15 cellular contexts compared by ENCODE assay signal in genomic region chr11:123584737-123585136, GRCh38.
DNase-seq lines count a peak whose midpoint lies in the region; ATAC-seq, FAIRE-seq and TF ChIP-seq lines count a peak whose summit lies in the region.
"Had no signal": no experiment of that assay in that cellular context is flagged by ENCODE, and none has a peak within 500 bp of the region (broad histone marks: within the 10 kb centered on the region; RNA-seq: fewer than 3 reads in every experiment).

No MANE protein-coding gene starts in this region.

- peaks cover 0 to 6% (median 0%) of the 10 kb centered on the region in 11 experiments; a peak in 1 of 22 replicates for H3K36me3 ChIP-seq in BLaER1 treated with 17β-estradiol and CSF1 and Interleukin-3, amounts not matched to agents 10 nM and 100 nM
- no peaks in the 10 kb centered on the region for H3K36me3 ChIP-seq in ovary

- H4K20me1 ChIP-seq in BLaER1 treated with 17β-estradiol and CSF1 and Interleukin-3, amounts not matched to agents 10 nM and 100 nM = peaks cover 0 to 36% (median 8%) of the 10 kb centered on the region in 11 experiments; a peak in 12 of 22 replicates

- H3K27me3 ChIP-seq in BLaER1 treated with 17β-estradiol and CSF1 and Interleukin-3, amounts not matched to agents 10 nM and 100 nM = no peaks in the 10 kb centered on the region
- no peaks in the 10 kb centered on the region for H3K27me3 ChIP-seq in ovary

- H3K9ac ChIP-seq in BLaER1 treated with 17β-estradiol and CSF1 and Interleukin-3, amounts not matched to agents 10 nM and 100 nM = no peak overlapping the region

- no peak for FAIRE-seq in A549 (lab: Jason Lieb, UNC)
- FAIRE-seq: A204.1, GM18507 had no signal

- POLR2A ChIA-PET in A549 (lab: Yijun Ruan, JAX) = no interaction called here

- no peak for TF ChIP-seq POLR2A in A549 (IDR thresholded peaks at IDR 0.05; ENCODE audit: low read length)
- no peak for TF ChIP-seq POLR2A in ovary (IDR thresholded peaks at IDR 0.05)

- TF ChIP-seq EP300 in A549 (IDR thresholded peaks at IDR 0.05) (no peak), ovary (IDR thresholded peaks at IDR 0.05) (no peak)

- WGBS in A549 (ENCODE audit: missing lambda C conversion rate) = 85% methylated on average over 2 of the region's 7 CpGs
- 83 to 89% (median 86%) methylated on average over 7 of the region's 7 CpGs for WGBS in ovary, 3 donors

- TF ChIP-seq RAD21 in A549 (conservative IDR thresholded peaks at IDR 0.05 in 1 of 2, IDR thresholded peaks at IDR 0.05 in 1 of 2) = no peak

- no peak for DNase-seq in A549 (ENCODE audit: low read depth in 1 of 2, low spot score in 1 of 2)
- peak; percentile 76 for DNase-seq in myocyte (ENCODE audit: low read depth)
- no peak for DNase-seq in activated gamma-delta T cell (lab: John Stamatoyannopoulos, UW)
- no peak for DNase-seq in superior temporal gyrus (ENCODE audit: extremely low spot score)
- DNase-seq in ovary = no peak
- DNase-seq in activated CD4-positive, alpha-beta T cell treated with anti-CD3 and anti-CD28 coated beads for 1 hour = no peak
- DNase-seq: CD4-positive, alpha-beta T cell; DMS 273 treated with DMSO at 0.1 percent for 48 hours; HCEC 1CT; HFFc6 had no signal

- H3K4me1 ChIP-seq in A549 (peaks cover 88% of the 10 kb centered on the region), ovary (ENCODE audit: insufficient read depth) (peaks cover 2% of the 10 kb centered on the region)
- H3K4me1 ChIP-seq in BLaER1 treated with 17β-estradiol and CSF1 and Interleukin-3, amounts not matched to agents 10 nM and 100 nM = peaks cover 14 to 39% (median 23%) of the 10 kb centered on the region in 10 experiments

- H3K9me3 ChIP-seq in A549 (no peaks in the 10 kb centered on the region), ovary (no peaks in the 10 kb centered on the region)
- no peaks in the 10 kb centered on the region for H3K9me3 ChIP-seq in BLaER1 treated with 17β-estradiol and CSF1 and Interleukin-3, amounts not matched to agents 10 nM and 100 nM (replicated peaks in 1 of 11)

- H3K4me3 ChIP-seq in A549 (no peak overlapping the region), ovary (no peak overlapping the region)
- no peak overlapping the region for H3K4me3 ChIP-seq in BLaER1 treated with 17β-estradiol and CSF1 and Interleukin-3, amounts not matched to agents 10 nM and 100 nM
- H3K4me3 ChIP-seq: GM23338 had no signal

- intact Hi-C loops in ovary (cut with DNase I) = loop anchor here in 3 of 4 donors (5.0 to 10.0 kb wide), 2 partner anchors 120 to 123 kb away; no protein-coding TSS in a partner anchor

- TF ChIP-seq CTCF in A549 (IDR thresholded peaks at IDR 0.05) (no peak), VCaP (conservative IDR thresholded peaks at IDR 0.05) (no peak), ovary (IDR thresholded peaks at IDR 0.05) (no peak)

- H3K4me2 ChIP-seq in A549 = peak overlapping the region; percentile 93; the same call in 2 of the 3 replicates
- peak overlapping the region; percentile 0 to 72 (median 47); a peak in 19 of 22 replicates for H3K4me2 ChIP-seq in BLaER1 treated with 17β-estradiol and CSF1 and Interleukin-3, amounts not matched to agents 10 nM and 100 nM
- H3K4me2 ChIP-seq: GM23338 had no signal

- H3K27ac ChIP-seq in A549 (peak overlapping the region; percentile 97), VCaP (peak overlapping the region; percentile 78; the same call in 1 of the 2 replicates), ovary (no peak overlapping the region)
- H3K27ac ChIP-seq in BLaER1 treated with 17β-estradiol and CSF1 and Interleukin-3, amounts not matched to agents 10 nM and 100 nM = 0 out of 22 replicates have a peak overlapping the region, but pooled peaks of 1 of the 11 experiments have one; percentile 1

- CTCF ChIA-PET in A549 (lab: Yijun Ruan, JAX) = interaction anchor here (1.1 kb wide), 1 partner anchor 123 kb away, joined by 4 read pairs; no protein-coding TSS in a partner anchor

- ATAC-seq in A549 = no peak
- ATAC-seq: GM23338 had no signal

TF ChIP-seq in A549, 52 proteins besides CTCF, POLR2A, EP300 and RAD21:
- no peak for TF ChIP-seq RNF2 (IDR thresholded peaks at IDR 0.05; ENCODE audit: borderline replicate concordance, low read depth)
- TF ChIP-seq CBX8 (IDR thresholded peaks at IDR 0.05) = no peak
- TF ChIP-seq TFCP2L1 (CRISPR knock-in tag; IDR thresholded peaks at IDR 0.05) = no peak
- TF ChIP-seq HOXB5 (CRISPR knock-in tag; IDR thresholded peaks at IDR 0.05) = no peak
- no peak for TF ChIP-seq PBX3 (IDR thresholded peaks at IDR 0.05)
- TF ChIP-seq FOXS1 (CRISPR knock-in tag; IDR thresholded peaks at IDR 0.05) = no peak
- no peak for TF ChIP-seq EHMT2 (IDR thresholded peaks at IDR 0.05; ENCODE audit: low read depth)
- TF ChIP-seq ELK1 (IDR thresholded peaks at IDR 0.05; ENCODE audit: low read depth, low read length) = no peak
- TF ChIP-seq MAX (IDR thresholded peaks at IDR 0.05) = no peak
- TF ChIP-seq E2F6 (IDR thresholded peaks at IDR 0.05; ENCODE audit: borderline replicate concordance, low read depth) = no peak
- TF ChIP-seq BCL3 (IDR thresholded peaks at IDR 0.05) = no peak
- no peak for TF ChIP-seq HOXB13 (CRISPR knock-in tag; IDR thresholded peaks at IDR 0.05; ENCODE audit: low read depth)
- TF ChIP-seq KDM1A (IDR thresholded peaks at IDR 0.05; ENCODE audit: low read depth) = no peak
- no peak for TF ChIP-seq KDM5A (IDR thresholded peaks at IDR 0.05)
- no peak for TF ChIP-seq MAFK (IDR thresholded peaks at IDR 0.05; ENCODE audit: partially characterized antibody)

Comparison
In these comparisons a context has a peak if more than half of its experiments do, and no peak if none do; other contexts are left out.
1. H3K27ac ChIP-seq: peak in A549 (2 of 2) and VCaP (single experiment); none in ovary (0 of 2).